9 cellular contexts compared by ENCODE assay signal in the genomic region with DNA sequence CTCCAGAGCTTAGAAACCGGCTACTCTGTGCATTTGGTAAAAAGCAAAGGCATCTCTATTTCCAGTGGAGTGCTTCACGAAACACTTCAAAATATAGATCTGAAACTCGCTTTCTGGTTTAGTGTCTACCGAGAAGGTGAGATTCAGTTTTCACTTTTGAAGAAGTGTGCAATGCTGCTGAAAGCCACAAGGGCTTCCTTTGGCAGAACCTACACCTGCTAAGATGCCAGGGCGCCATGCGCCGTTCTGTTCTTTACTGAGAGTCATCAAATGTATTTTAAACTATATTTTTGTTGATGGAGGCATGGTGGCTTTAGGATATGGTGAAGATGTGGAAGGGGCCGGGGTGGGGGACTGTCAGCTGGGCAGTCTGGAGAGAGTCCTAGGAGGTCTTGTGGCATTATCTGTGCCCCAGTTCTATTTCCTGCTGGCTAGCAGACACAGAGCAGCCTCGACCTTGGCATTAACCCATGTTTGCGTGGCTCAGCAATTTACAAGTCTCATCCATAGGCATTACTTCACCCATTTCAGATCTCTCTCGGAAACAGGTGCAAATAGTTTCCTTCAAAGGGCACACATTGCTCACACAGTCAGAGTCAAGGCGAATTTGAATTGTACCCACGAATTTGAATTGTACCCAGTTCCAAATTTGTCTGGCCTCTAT. TPM values are rescaled to one million over a fixed set of nuclear protein-coding genes. Genes with fewer than 3 reads are reported as not detected.
A peak's percentile ranks its signal among the peaks of the same experiment; 100 is the strongest.
DNase-seq lines count a peak whose midpoint lies in the region; ATAC-seq, FAIRE-seq and TF ChIP-seq lines count a peak whose summit lies in the region.
"Had no signal": no experiment of that assay in that cellular context is flagged by ENCODE, and none has a peak within 500 bp of the region (broad histone marks: within the 10 kb centered on the region; RNA-seq: fewer than 3 reads in every experiment).

No MANE protein-coding gene starts in this region.

- H3K4me1 ChIP-seq in right atrium auricular region (peaks cover 3 to 61% of the 10 kb centered on the region in 2 donors), breast epithelium (no peaks in the 10 kb centered on the region)

- peak; percentile 11 for DNase-seq in activated gamma-delta T cell treated with Interleukin-2 at 50 U/mL for 16 hours
- no peak for DNase-seq in activated gamma-delta T cell (lab: John Stamatoyannopoulos, UW)
- DNase-seq in NOMO-1 treated with DMSO at 0.1 percent for 48 hours (lab: John Stamatoyannopoulos, UW; ENCODE audit: unreplicated experiment) = peak; percentile 39
- DNase-seq in right atrium auricular region (ENCODE audit: low spot score) = no peak
- no peak for DNase-seq in D721Med (ENCODE audit: insufficient read length, low spot score)
- no peak for DNase-seq in islet precursor cell
- no peak for DNase-seq in breast epithelium (ENCODE audit: low spot score in 2 of 2)

- intact Hi-C loops in breast epithelium (cut with DNase I; ENCODE audit: low total_unique reads) = no loop called here

- H3K27ac ChIP-seq in right atrium auricular region (peak overlapping the region; percentile 86 to 94), breast epithelium (no peak overlapping the region)

- H3K4me3 ChIP-seq in right atrium auricular region (no peak overlapping the region), breast epithelium (no peak overlapping the region)

- TF ChIP-seq CTCF in right atrium auricular region (IDR thresholded peaks at IDR 0.05) (peak in 1 of 2 donors; percentile 26), D721Med (IDR thresholded peaks at IDR 0.05; ENCODE audit: insufficient read depth, missing control alignments) (no peak), breast epithelium (IDR thresholded peaks at IDR 0.05) (no peak)

- H3K9me3 ChIP-seq in right atrium auricular region (no peaks in the 10 kb centered on the region), breast epithelium (no peaks in the 10 kb centered on the region)

- peak; percentile 88 for ATAC-seq in HG02588 (IDR thresholded peaks at IDR 0.05; ENCODE audit: unreplicated experiment)

- H3K36me3 ChIP-seq in right atrium auricular region (no peaks in the 10 kb centered on the region), breast epithelium (no peaks in the 10 kb centered on the region)

- no peaks in the 10 kb centered on the region for H3K27me3 ChIP-seq in right atrium auricular region
- H3K27me3 ChIP-seq in breast epithelium = peaks cover 0 to 18% of the 10 kb centered on the region in 2 donors

- FAIRE-seq in D721Med (lab: Jason Lieb, UNC) = no peak

- no peak for TF ChIP-seq POLR2A in breast epithelium (IDR thresholded peaks at IDR 0.05)

RNA-seq across cellular contexts. Expression of gene KCNF1, which starts 46.7 kb away (rescaled TPM):
- total RNA-seq in right atrium auricular region (under 1 TPM; 0.30 to 0.94 TPM), breast epithelium (under 1 TPM in 2 of 3 donors, not detected in 1; 0.29 to 0.66 TPM)
- total RNA-seq: mononuclear cell had no signal

RNA-seq across cellular contexts. Expression of gene PDIA6, which starts 52.4 kb away (rescaled TPM):
- total RNA-seq in right atrium auricular region (10 to 100 TPM; 89.0 to 94.4 TPM), breast epithelium (100 to 1,000 TPM in 2 of 3 donors, 10 to 100 TPM in 1; 84.7 to 118 (median 108) TPM)

Comparison
In these comparisons a context has a peak if more than half of its experiments do, and no peak if none do; other contexts are left out.
1. DNase-seq: peak in activated gamma-delta T cell treated with Interleukin-2 at 50 U/mL for 16 hours (single experiment) and NOMO-1 treated with DMSO at 0.1 percent for 48 hours (single experiment); none in activated gamma-delta T cell (single experiment), right atrium auricular region (single experiment), D721Med (single experiment), islet precursor cell (single experiment) and breast epithelium (0 of 2).
2. H3K27ac ChIP-seq: peak in right atrium auricular region (2 of 2); none in breast epithelium (0 of 2).